In the genomic region with DNA sequence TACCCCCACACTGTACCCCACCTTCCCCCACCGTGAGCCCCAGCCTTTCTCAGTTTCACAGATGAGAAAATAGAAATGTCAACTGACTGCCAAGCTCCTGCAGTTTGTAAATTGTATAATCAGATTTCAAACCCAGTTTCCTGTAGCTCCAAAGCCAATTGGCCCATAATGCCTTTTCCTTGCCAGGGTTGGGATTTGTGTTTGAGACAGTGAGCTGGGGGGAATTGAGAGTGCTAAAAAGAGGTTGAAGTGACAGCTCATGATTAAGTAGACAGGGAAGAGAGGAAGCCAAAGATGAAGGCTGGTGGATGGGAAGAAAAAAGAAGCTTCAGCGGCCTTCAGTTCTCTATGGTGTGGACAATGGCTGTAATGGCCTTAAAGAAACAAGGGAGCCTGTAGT, we compare ENCODE assay signal across 23 cellular contexts.
"Had no signal": no experiment of that assay in that cellular context is flagged by ENCODE, and none has a peak within 500 bp of the region (broad histone marks: within the 10 kb centered on the region; RNA-seq: fewer than 3 reads in every experiment).

No MANE protein-coding gene starts in this region.

- ATAC-seq: lower lobe of right lung; naive thymus-derived CD8-positive, alpha-beta T cell; pancreas; stimulated activated effector memory CD8-positive, alpha-beta T cell treated with anti-CD3 and anti-CD28 coated beads, Interleukin-12 subunit alpha, Interleukin-12 subunit beta, amount 100 ng/mL, for 72 hours; T-helper 17 cell had no signal

- H3K27me3 ChIP-seq: pancreas, right lobe of liver, stomach, suprapubic skin, transverse colon had no signal

- H3K4me3 Mint-ChIP-seq: activated CD4-positive, alpha-beta memory T cell treated with anti-CD3 and anti-CD28 coated beads for 36 hours; activated naive CD8-positive, alpha-beta T cell treated with anti-CD3 and anti-CD28 coated beads for 36 hours; dendritic cell treated with granulocyte-macrophage colony-stimulating factor and Interleukin-4, amounts not matched to agents 40 ng/mL and 50 ng/mL, for 4 days; naive thymus-derived CD8-positive, alpha-beta T cell; stimulated activated effector memory CD8-positive, alpha-beta T cell treated with anti-CD3 and anti-CD28 coated beads, Interleukin-12 subunit alpha, Interleukin-12 subunit beta, amount 100 ng/mL, for 72 hours; T-helper 17 cell had no signal

- H3K4me3 ChIP-seq: lower lobe of right lung, pancreas, right lobe of liver, skin epidermis, stomach, suprapubic skin, transverse colon had no signal

- H3K36me3 ChIP-seq: lower lobe of right lung, neutrophil, pancreas, right lobe of liver, stomach, suprapubic skin, transverse colon had no signal

- H3K27ac ChIP-seq: lower lobe of right lung, neutrophil, pancreas, right lobe of liver, skin epidermis, stomach, suprapubic skin, transverse colon had no signal

- H3K9me3 Mint-ChIP-seq: activated CD4-positive, alpha-beta memory T cell treated with anti-CD3 and anti-CD28 coated beads for 36 hours; activated naive CD8-positive, alpha-beta T cell treated with anti-CD3 and anti-CD28 coated beads for 36 hours; dendritic cell treated with granulocyte-macrophage colony-stimulating factor and Interleukin-4, amounts not matched to agents 40 ng/mL and 50 ng/mL, for 4 days; stimulated activated effector memory CD8-positive, alpha-beta T cell treated with anti-CD3 and anti-CD28 coated beads, Interleukin-12 subunit alpha, Interleukin-12 subunit beta, amount 100 ng/mL, for 72 hours had no signal

- H3K27ac Mint-ChIP-seq: activated CD4-positive, alpha-beta memory T cell treated with anti-CD3 and anti-CD28 coated beads for 36 hours; activated naive CD8-positive, alpha-beta T cell treated with anti-CD3 and anti-CD28 coated beads for 36 hours; dendritic cell treated with granulocyte-macrophage colony-stimulating factor and Interleukin-4, amounts not matched to agents 40 ng/mL and 50 ng/mL, for 4 days; naive thymus-derived CD8-positive, alpha-beta T cell; stimulated activated effector memory CD8-positive, alpha-beta T cell treated with anti-CD3 and anti-CD28 coated beads, Interleukin-12 subunit alpha, Interleukin-12 subunit beta, amount 100 ng/mL, for 72 hours; T-helper 17 cell had no signal

- H3K9me3 ChIP-seq: lower lobe of right lung, neutrophil, pancreas, right lobe of liver, stomach, suprapubic skin, transverse colon had no signal

- FAIRE-seq: endometrium, kidney, pancreas, urothelium cell line had no signal

- DNase-seq: activated CD4-positive, alpha-beta memory T cell treated with anti-CD3 and anti-CD28 coated beads for 36 hours; activated CD4-positive, alpha-beta T cell treated with anti-CD3 and anti-CD28 coated beads for 48 hours; activated naive CD4-positive, alpha-beta T cell treated with Interleukin-2 at 50 U/mL for 16 hours; activated naive CD8-positive, alpha-beta T cell treated with anti-CD3 and anti-CD28 coated beads for 36 hours; activated T-cell treated with anti-CD3 and anti-CD28 coated beads, Interleukin-2, amount 50 U/mL, for 48 hours; effector CD4-positive, alpha-beta T cell; foreskin fibroblast; kidney; lower lobe of right lung; naive thymus-derived CD8-positive, alpha-beta T cell; pancreas; right lobe of liver; stimulated activated CD4-positive, alpha-beta T cell treated with anti-CD3 and anti-CD28 coated beads, Interleukin-2, amount 100 ng/mL, for 24 hours; stomach; T-helper 17 cell; transverse colon had no signal

- H3K4me1 ChIP-seq: lower lobe of right lung, pancreas, right lobe of liver, suprapubic skin, transverse colon had no signal

- H3K4me1 Mint-ChIP-seq: stimulated activated effector memory CD8-positive, alpha-beta T cell treated with anti-CD3 and anti-CD28 coated beads, Interleukin-12 subunit alpha, Interleukin-12 subunit beta, amount 100 ng/mL, for 72 hours had no signal

- H3K36me3 Mint-ChIP-seq: activated CD4-positive, alpha-beta memory T cell treated with anti-CD3 and anti-CD28 coated beads for 36 hours; activated naive CD8-positive, alpha-beta T cell treated with anti-CD3 and anti-CD28 coated beads for 36 hours; naive thymus-derived CD8-positive, alpha-beta T cell; stimulated activated effector memory CD8-positive, alpha-beta T cell treated with anti-CD3 and anti-CD28 coated beads, Interleukin-12 subunit alpha, Interleukin-12 subunit beta, amount 100 ng/mL, for 72 hours had no signal
